1 cellular context compared by ENCODE assay signal in the genomic region with DNA sequence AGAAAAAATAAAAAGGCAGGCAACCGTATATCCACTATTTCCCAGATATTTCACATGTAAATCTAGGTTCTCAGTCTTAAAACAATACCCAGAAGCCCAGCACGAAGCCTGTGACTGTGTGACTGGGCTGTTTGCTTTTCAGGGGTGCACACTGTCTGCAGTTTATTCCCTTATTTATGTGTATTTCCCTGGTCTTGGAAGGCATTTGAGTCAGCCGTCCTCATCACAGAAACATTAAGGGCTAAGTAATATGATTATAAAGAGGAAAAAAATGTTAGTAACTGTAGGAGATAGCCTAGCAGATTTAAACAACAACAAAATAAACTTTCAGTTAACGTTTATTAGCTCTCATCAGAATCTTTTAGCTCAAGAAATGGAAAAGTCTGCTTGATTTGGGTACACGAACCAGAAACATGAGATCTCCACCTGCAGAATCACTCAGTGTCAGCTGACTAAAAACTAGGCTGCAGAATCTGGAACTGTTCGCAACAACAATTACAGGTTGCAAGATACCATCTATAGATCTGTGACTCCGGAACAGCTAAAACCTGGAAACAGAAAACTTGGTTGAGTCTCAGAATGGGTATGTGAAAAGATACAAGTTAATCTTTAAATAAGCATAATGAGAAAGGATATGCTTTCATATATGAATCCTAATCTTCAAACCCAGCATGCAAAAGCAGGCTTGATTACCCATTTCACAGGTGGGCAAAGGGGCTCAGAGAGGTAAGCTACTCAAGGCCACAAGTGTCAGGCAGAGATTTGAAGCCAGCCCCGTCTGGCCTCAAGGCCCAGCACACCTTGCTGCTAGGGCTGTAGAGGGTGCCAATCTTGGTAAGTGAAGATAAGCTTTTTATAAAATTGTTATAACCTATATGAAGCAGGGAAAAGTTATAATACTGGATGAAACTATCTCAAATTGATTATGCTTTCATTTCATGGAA.
TF ChIP-seq lines count a peak whose summit lies in the region.

No MANE protein-coding gene starts in this region.

TF ChIP-seq in WTC11, 78 proteins besides CTCF, POLR2A, EP300 and RAD21 (continued from another document):
- TF ChIP-seq, protein P1, sequence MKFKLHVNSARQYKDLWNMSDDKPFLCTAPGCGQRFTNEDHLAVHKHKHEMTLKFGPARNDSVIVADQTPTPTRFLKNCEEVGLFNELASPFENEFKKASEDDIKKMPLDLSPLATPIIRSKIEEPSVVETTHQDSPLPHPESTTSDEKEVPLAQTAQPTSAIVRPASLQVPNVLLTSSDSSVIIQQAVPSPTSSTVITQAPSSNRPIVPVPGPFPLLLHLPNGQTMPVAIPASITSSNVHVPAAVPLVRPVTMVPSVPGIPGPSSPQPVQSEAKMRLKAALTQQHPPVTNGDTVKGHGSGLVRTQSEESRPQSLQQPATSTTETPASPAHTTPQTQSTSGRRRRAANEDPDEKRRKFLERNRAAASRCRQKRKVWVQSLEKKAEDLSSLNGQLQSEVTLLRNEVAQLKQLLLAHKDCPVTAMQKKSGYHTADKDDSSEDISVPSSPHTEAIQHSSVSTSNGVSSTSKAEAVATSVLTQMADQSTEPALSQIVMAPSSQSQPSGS (CRISPR knock-in tag; IDR thresholded peaks at IDR 0.05; ENCODE audit: borderline replicate concordance, low read depth) = no peak
- TF ChIP-seq FOXJ3 (CRISPR knock-in tag; IDR thresholded peaks at IDR 0.05; ENCODE audit: borderline replicate concordance) = no peak
- no peak for TF ChIP-seq ATF1 (CRISPR knock-in tag; IDR thresholded peaks at IDR 0.05)
- TF ChIP-seq, protein P2, sequence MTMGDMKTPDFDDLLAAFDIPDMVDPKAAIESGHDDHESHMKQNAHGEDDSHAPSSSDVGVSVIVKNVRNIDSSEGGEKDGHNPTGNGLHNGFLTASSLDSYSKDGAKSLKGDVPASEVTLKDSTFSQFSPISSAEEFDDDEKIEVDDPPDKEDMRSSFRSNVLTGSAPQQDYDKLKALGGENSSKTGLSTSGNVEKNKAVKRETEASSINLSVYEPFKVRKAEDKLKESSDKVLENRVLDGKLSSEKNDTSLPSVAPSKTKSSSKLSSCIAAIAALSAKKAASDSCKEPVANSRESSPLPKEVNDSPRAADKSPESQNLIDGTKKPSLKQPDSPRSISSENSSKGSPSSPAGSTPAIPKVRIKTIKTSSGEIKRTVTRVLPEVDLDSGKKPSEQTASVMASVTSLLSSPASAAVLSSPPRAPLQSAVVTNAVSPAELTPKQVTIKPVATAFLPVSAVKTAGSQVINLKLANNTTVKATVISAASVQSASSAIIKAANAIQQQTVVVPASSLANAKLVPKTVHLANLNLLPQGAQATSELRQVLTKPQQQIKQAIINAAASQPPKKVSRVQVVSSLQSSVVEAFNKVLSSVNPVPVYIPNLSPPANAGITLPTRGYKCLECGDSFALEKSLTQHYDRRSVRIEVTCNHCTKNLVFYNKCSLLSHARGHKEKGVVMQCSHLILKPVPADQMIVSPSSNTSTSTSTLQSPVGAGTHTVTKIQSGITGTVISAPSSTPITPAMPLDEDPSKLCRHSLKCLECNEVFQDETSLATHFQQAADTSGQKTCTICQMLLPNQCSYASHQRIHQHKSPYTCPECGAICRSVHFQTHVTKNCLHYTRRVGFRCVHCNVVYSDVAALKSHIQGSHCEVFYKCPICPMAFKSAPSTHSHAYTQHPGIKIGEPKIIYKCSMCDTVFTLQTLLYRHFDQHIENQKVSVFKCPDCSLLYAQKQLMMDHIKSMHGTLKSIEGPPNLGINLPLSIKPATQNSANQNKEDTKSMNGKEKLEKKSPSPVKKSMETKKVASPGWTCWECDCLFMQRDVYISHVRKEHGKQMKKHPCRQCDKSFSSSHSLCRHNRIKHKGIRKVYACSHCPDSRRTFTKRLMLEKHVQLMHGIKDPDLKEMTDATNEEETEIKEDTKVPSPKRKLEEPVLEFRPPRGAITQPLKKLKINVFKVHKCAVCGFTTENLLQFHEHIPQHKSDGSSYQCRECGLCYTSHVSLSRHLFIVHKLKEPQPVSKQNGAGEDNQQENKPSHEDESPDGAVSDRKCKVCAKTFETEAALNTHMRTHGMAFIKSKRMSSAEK (CRISPR knock-in tag; IDR thresholded peaks at IDR 0.05; ENCODE audit: borderline replicate concordance) = no peak
- TF ChIP-seq, protein P3, sequence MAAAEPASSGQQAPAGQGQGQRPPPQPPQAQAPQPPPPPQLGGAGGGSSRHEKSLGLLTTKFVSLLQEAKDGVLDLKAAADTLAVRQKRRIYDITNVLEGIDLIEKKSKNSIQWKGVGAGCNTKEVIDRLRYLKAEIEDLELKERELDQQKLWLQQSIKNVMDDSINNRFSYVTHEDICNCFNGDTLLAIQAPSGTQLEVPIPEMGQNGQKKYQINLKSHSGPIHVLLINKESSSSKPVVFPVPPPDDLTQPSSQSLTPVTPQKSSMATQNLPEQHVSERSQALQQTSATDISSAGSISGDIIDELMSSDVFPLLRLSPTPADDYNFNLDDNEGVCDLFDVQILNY (CRISPR knock-in tag; IDR thresholded peaks at IDR 0.05) = no peak
- TF ChIP-seq, protein P4, sequence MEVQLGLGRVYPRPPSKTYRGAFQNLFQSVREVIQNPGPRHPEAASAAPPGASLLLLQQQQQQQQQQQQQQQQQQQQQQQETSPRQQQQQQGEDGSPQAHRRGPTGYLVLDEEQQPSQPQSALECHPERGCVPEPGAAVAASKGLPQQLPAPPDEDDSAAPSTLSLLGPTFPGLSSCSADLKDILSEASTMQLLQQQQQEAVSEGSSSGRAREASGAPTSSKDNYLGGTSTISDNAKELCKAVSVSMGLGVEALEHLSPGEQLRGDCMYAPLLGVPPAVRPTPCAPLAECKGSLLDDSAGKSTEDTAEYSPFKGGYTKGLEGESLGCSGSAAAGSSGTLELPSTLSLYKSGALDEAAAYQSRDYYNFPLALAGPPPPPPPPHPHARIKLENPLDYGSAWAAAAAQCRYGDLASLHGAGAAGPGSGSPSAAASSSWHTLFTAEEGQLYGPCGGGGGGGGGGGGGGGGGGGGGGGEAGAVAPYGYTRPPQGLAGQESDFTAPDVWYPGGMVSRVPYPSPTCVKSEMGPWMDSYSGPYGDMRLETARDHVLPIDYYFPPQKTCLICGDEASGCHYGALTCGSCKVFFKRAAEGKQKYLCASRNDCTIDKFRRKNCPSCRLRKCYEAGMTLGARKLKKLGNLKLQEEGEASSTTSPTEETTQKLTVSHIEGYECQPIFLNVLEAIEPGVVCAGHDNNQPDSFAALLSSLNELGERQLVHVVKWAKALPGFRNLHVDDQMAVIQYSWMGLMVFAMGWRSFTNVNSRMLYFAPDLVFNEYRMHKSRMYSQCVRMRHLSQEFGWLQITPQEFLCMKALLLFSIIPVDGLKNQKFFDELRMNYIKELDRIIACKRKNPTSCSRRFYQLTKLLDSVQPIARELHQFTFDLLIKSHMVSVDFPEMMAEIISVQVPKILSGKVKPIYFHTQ (CRISPR knock-in tag; IDR thresholded peaks at IDR 0.05) = no peak
- TF ChIP-seq, protein P5, sequence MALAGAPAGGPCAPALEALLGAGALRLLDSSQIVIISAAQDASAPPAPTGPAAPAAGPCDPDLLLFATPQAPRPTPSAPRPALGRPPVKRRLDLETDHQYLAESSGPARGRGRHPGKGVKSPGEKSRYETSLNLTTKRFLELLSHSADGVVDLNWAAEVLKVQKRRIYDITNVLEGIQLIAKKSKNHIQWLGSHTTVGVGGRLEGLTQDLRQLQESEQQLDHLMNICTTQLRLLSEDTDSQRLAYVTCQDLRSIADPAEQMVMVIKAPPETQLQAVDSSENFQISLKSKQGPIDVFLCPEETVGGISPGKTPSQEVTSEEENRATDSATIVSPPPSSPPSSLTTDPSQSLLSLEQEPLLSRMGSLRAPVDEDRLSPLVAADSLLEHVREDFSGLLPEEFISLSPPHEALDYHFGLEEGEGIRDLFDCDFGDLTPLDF (CRISPR knock-in tag; IDR thresholded peaks at IDR 0.05) = no peak
- no peak for TF ChIP-seq IRF2 (CRISPR knock-in tag; IDR thresholded peaks at IDR 0.05; ENCODE audit: borderline replicate concordance, low read depth)
- TF ChIP-seq, protein P6, sequence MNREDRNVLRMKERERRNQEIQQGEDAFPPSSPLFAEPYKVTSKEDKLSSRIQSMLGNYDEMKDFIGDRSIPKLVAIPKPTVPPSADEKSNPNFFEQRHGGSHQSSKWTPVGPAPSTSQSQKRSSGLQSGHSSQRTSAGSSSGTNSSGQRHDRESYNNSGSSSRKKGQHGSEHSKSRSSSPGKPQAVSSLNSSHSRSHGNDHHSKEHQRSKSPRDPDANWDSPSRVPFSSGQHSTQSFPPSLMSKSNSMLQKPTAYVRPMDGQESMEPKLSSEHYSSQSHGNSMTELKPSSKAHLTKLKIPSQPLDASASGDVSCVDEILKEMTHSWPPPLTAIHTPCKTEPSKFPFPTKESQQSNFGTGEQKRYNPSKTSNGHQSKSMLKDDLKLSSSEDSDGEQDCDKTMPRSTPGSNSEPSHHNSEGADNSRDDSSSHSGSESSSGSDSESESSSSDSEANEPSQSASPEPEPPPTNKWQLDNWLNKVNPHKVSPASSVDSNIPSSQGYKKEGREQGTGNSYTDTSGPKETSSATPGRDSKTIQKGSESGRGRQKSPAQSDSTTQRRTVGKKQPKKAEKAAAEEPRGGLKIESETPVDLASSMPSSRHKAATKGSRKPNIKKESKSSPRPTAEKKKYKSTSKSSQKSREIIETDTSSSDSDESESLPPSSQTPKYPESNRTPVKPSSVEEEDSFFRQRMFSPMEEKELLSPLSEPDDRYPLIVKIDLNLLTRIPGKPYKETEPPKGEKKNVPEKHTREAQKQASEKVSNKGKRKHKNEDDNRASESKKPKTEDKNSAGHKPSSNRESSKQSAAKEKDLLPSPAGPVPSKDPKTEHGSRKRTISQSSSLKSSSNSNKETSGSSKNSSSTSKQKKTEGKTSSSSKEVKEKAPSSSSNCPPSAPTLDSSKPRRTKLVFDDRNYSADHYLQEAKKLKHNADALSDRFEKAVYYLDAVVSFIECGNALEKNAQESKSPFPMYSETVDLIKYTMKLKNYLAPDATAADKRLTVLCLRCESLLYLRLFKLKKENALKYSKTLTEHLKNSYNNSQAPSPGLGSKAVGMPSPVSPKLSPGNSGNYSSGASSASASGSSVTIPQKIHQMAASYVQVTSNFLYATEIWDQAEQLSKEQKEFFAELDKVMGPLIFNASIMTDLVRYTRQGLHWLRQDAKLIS (CRISPR knock-in tag; IDR thresholded peaks at IDR 0.05; ENCODE audit: borderline replicate concordance) = no peak
